ENCODE assay signal across 16 cellular contexts in the genomic region with DNA sequence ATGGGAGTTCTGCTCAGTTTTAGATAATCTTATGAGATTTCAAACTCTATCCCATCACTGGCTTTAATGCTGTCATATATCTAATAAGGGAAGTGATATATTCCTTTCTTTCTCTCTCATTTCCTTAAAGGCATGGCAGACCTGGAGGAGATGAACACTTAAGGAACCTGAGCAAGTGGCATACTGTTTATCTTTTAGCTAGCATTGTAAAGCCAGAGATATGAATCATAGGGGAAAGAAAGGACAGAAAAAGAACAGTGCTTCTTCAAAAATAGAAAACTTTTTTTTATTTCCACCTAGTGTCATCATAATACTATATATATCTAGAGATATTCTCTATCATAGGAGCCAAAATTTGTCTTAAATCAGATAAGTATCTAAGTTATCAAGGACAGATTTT.
"Had no signal": no experiment of that assay in that cellular context is flagged by ENCODE, and none has a peak within 500 bp of the region (broad histone marks: within the 10 kb centered on the region; RNA-seq: fewer than 3 reads in every experiment).

No MANE protein-coding gene starts in this region.

- H3K4me1 Mint-ChIP-seq: stimulated activated naive B cell treated with anti-CD40 and anti-IgM and Interleukin-4, amounts not matched to agents 10 μg/mL and 1 μg/mL and 100 μg/mL, for 72 hours had no signal

- H3K27me3 ChIP-seq: ascending aorta, neutrophil, tibial nerve had no signal

- H3K4me3 Mint-ChIP-seq: activated naive CD8-positive, alpha-beta T cell treated with anti-CD3 and anti-CD28 coated beads for 36 hours; naive thymus-derived CD4-positive, alpha-beta T cell; stimulated activated naive B cell treated with anti-CD40 and anti-IgM and Interleukin-4, amounts not matched to agents 10 μg/mL and 1 μg/mL and 100 μg/mL, for 72 hours had no signal

- H3K9me3 Mint-ChIP-seq: activated naive CD8-positive, alpha-beta T cell treated with anti-CD3 and anti-CD28 coated beads for 36 hours; effector memory CD8-positive, alpha-beta T cell; naive thymus-derived CD4-positive, alpha-beta T cell; stimulated activated naive B cell treated with anti-CD40 and anti-IgM and Interleukin-4, amounts not matched to agents 10 μg/mL and 1 μg/mL and 100 μg/mL, for 72 hours had no signal

- ATAC-seq: stimulated activated naive B cell treated with anti-CD40 and anti-IgM and Interleukin-4, amounts not matched to agents 10 μg/mL and 1 μg/mL and 100 μg/mL, for 72 hours had no signal

- H3K27ac Mint-ChIP-seq: activated naive CD8-positive, alpha-beta T cell treated with anti-CD3 and anti-CD28 coated beads for 36 hours; naive thymus-derived CD4-positive, alpha-beta T cell; stimulated activated naive B cell treated with anti-CD40 and anti-IgM and Interleukin-4, amounts not matched to agents 10 μg/mL and 1 μg/mL and 100 μg/mL, for 72 hours had no signal

- H3K9me3 ChIP-seq: ascending aorta, neutrophil, tibial nerve had no signal

- H3K4me1 ChIP-seq: ascending aorta, parathyroid adenoma, tibial nerve had no signal

- H3K27ac ChIP-seq: ascending aorta, epithelial cell of prostate, neutrophil, parathyroid adenoma, tibial nerve had no signal

- H3K27me3 Mint-ChIP-seq: activated naive CD8-positive, alpha-beta T cell treated with anti-CD3 and anti-CD28 coated beads for 36 hours; effector memory CD8-positive, alpha-beta T cell; naive thymus-derived CD4-positive, alpha-beta T cell; stimulated activated naive B cell treated with anti-CD40 and anti-IgM and Interleukin-4, amounts not matched to agents 10 μg/mL and 1 μg/mL and 100 μg/mL, for 72 hours had no signal

- H3K4me3 ChIP-seq: ascending aorta, tibial nerve had no signal

- H3K36me3 ChIP-seq: ascending aorta, neutrophil, tibial nerve had no signal

- DNase-seq: activated CD4-positive, alpha-beta T cell treated with anti-CD3 and anti-CD28 coated beads, Interleukin-2, amount 50 U/mL, for 48 hours; activated CD4-positive, CD25-positive, alpha-beta regulatory T cell treated with anti-CD3 and anti-CD28 coated beads, Interleukin-2, amount 50 U/mL, for 72 hours; activated gamma-delta T cell treated with Interleukin-2 at 50 U/mL for 16 hours; activated naive CD8-positive, alpha-beta T cell treated with anti-CD3 and anti-CD28 coated beads for 36 hours; activated T-cell treated with anti-CD3 and anti-CD28 coated beads, Interleukin-2, amount 50 U/mL, for 48 hours; effector memory CD8-positive, alpha-beta T cell; islet precursor cell; mammary epithelial cell; naive thymus-derived CD4-positive, alpha-beta T cell; stimulated activated naive B cell treated with anti-CD40 and anti-IgM and Interleukin-4, amounts not matched to agents 10 μg/mL and 1 μg/mL and 100 μg/mL, for 72 hours; T-helper 9 cell had no signal
